ENCODE assay signal across 32 cellular contexts in genomic region chr11:93143186-93143585, GRCh38. TPM values are rescaled to one million over a fixed set of nuclear protein-coding genes. Genes with fewer than 3 reads are reported as not detected.
A peak's percentile ranks its signal among the peaks of the same experiment; 100 is the strongest.
DNase-seq lines count a peak whose midpoint lies in the region; ATAC-seq and TF ChIP-seq lines count a peak whose summit lies in the region.
"Had no signal": no experiment of that assay in that cellular context is flagged by ENCODE, and none has a peak within 500 bp of the region (broad histone marks: within the 10 kb centered on the region; RNA-seq: fewer than 3 reads in every experiment).

No MANE protein-coding gene starts in this region.

- no peak overlapping the region for H3K4me3 Mint-ChIP-seq in H9
- H3K4me3 Mint-ChIP-seq: activated CD4-positive, alpha-beta T cell treated with anti-CD3 and anti-CD28 coated beads, Interleukin-2, amount 10 ng/mL, durations not matched to agents 7 days and 5 days; activated T-helper 1 cell treated with anti-CD3 and anti-CD28 coated beads, Interleukin-12 subunit alpha, Interleukin-12 subunit beta, Interleukin-2, Interleukin-4 antibody, amounts not matched to agents 30 ng/mL and 10 ng/mL and 1 ng/mL, durations not matched to agents 14 hours and 24 hours and 36 hours; mesothelial cell of epicardium; naive B cell had no signal

- H2BK5ac ChIP-seq in H9 (ENCODE audit: insufficient read length, low read length): no peak overlapping the region

- H2AK5ac ChIP-seq in H9 (ENCODE audit: insufficient read length, low read length): no peak overlapping the region

- no peaks in the 10 kb centered on the region for H3K4me1 Mint-ChIP-seq in H9
- H3K4me1 Mint-ChIP-seq: naive B cell had no signal

- no peak overlapping the region for H4K8ac ChIP-seq in H9 (replicated peaks; ENCODE audit: insufficient read length, low read depth, low read length)

- TF ChIP-seq CTCF in fibroblast of the aortic adventitia (IDR thresholded peaks at IDR 0.05; ENCODE audit: insufficient read depth, low read length) (no peak), H9 (conservative IDR thresholded peaks at IDR 0.05) (no peak)

- H4K20me1 ChIP-seq in H9 (ENCODE audit: control insufficient read depth, insufficient read depth, insufficient read length): no peaks in the 10 kb centered on the region

- H3K23ac ChIP-seq in H9 (ENCODE audit: insufficient read length, low read depth, low read length): no peak overlapping the region

- H2BK12ac ChIP-seq in H9 (ENCODE audit: insufficient read length, low read depth, low read length): no peak overlapping the region

- no peaks in the 10 kb centered on the region for H3K79me2 ChIP-seq in H9 (ENCODE audit: insufficient read depth, low read length)

- DNase-seq in AG08395 (ENCODE audit: low spot score): peak; percentile 12
- peak; percentile 80 for DNase-seq in HCEC 1CT
- DNase-seq in amniotic epithelial cell (ENCODE audit: low read depth): peak; percentile 2
- peak; percentile 5 for DNase-seq in fibroblast of the aortic adventitia (ENCODE audit: low read depth)
- no peak for DNase-seq in stimulated activated naive CD4-positive, alpha-beta T cell (lab: John Stamatoyannopoulos, UW)
- DNase-seq in H9: no peak
- no peak for DNase-seq in UCSD-AML1 (lab: John Stamatoyannopoulos, UW; ENCODE audit: unreplicated experiment)
- DNase-seq: activated CD4-positive, alpha-beta T cell treated with anti-CD3 and anti-CD28 coated beads, Interleukin-2, amount 10 ng/mL, durations not matched to agents 7 days and 5 days; activated naive CD4-positive, alpha-beta T cell treated with anti-CD3 and anti-CD28 coated beads, Interleukin-2, amount 50 U/mL, for 16 hours; BE2C; dermis blood vessel endothelial cell; DMS153; GDM1; glutamatergic neuron; left ventricle myocardium superior; naive B cell; NCI-H1092; NCI-H1930; NCI-H526; occipital lobe; Peyer's patch; SW 1271; T1000; tibial artery had no signal

- no peaks in the 10 kb centered on the region for H3K4me1 ChIP-seq in H9 (ENCODE audit: insufficient read depth, low read length)
- H3K4me1 ChIP-seq: BE2C, Peyer's patch, tibial artery had no signal

- H3K9me3 ChIP-seq in H9 (ENCODE audit: control insufficient read depth, low read depth, low read length): no peaks in the 10 kb centered on the region
- H3K9me3 ChIP-seq: BE2C, esophagus muscularis mucosa, Peyer's patch, tibial artery had no signal

- H3K4ac ChIP-seq in H9 (ENCODE audit: low read depth, low read length): no peak overlapping the region

- H3K4me3 ChIP-seq in fibroblast of the aortic adventitia (ENCODE audit: low read depth, low read length): no peak overlapping the region
- H3K4me3 ChIP-seq: esophagus muscularis mucosa, Peyer's patch, skin epidermis, tibial artery had no signal

- no peak overlapping the region for H3K4me2 ChIP-seq in H9 (ENCODE audit: insufficient read depth, insufficient read length, low read length)

- no peak overlapping the region for H3T11ph ChIP-seq in H9 (ENCODE audit: low read length)

- H2AFZ ChIP-seq in H9 (ENCODE audit: low read length): no peak overlapping the region

- no peaks in the 10 kb centered on the region for H3K79me1 ChIP-seq in H9 (ENCODE audit: insufficient read depth, low read depth, low read length, poor library complexity, severe bottlenecking)

- peaks cover 0 to 2% of the 10 kb centered on the region in 2 experiments; a peak in 2 of 5 replicates for H3K9me3 Mint-ChIP-seq in H9
- H3K9me3 Mint-ChIP-seq: activated CD4-positive, alpha-beta T cell treated with anti-CD3 and anti-CD28 coated beads, Interleukin-2, amount 10 ng/mL, durations not matched to agents 7 days and 5 days; activated T-helper 1 cell treated with anti-CD3 and anti-CD28 coated beads, Interleukin-12 subunit alpha, Interleukin-12 subunit beta, Interleukin-2, Interleukin-4 antibody, amounts not matched to agents 30 ng/mL and 10 ng/mL and 1 ng/mL, durations not matched to agents 14 hours and 24 hours and 36 hours; mesothelial cell of epicardium had no signal

- no peak overlapping the region for H2BK120ac ChIP-seq in H9 (ENCODE audit: low read depth, low read length, poor library complexity, severe bottlenecking)

- H3K9ac ChIP-seq in H9 (ENCODE audit: extremely low read depth, insufficient read length, low read length): no peak overlapping the region

- no peak overlapping the region for H4K5ac ChIP-seq in H9 (ENCODE audit: insufficient read length, low read depth, low read length)

- no peak overlapping the region for H2BK15ac ChIP-seq in H9 (ENCODE audit: low read depth, low read length)

- no peak overlapping the region for H3K27ac ChIP-seq in H9 (ENCODE audit: insufficient read length, low read depth, low read length)
- H3K27ac ChIP-seq: esophagus muscularis mucosa, HL-60, Peyer's patch, skin epidermis, tibial artery had no signal

- H3K27ac Mint-ChIP-seq in H9: no peak overlapping the region
- H3K27ac Mint-ChIP-seq: activated CD4-positive, alpha-beta T cell treated with anti-CD3 and anti-CD28 coated beads, Interleukin-2, amount 10 ng/mL, durations not matched to agents 7 days and 5 days; activated T-helper 1 cell treated with anti-CD3 and anti-CD28 coated beads, Interleukin-12 subunit alpha, Interleukin-12 subunit beta, Interleukin-2, Interleukin-4 antibody, amounts not matched to agents 30 ng/mL and 10 ng/mL and 1 ng/mL, durations not matched to agents 14 hours and 24 hours and 36 hours; mesothelial cell of epicardium; naive B cell had no signal

- H3K36me3 Mint-ChIP-seq in H9 (ENCODE audit: insufficient read depth in 1 of 3, low read depth in 3 of 3): peaks cover 0 to 3% (median 2%) of the 10 kb centered on the region in 3 experiments; a peak in 3 of 7 replicates

- H3K56ac ChIP-seq in H9 (ENCODE audit: insufficient read length, low read depth, low read length): no peak overlapping the region

- no peak overlapping the region for H3K18ac ChIP-seq in H9 (ENCODE audit: insufficient read length, low read depth, low read length)

- no peak for ATAC-seq in HG03520 (IDR thresholded peaks at IDR 0.05; ENCODE audit: unreplicated experiment)
- ATAC-seq: HCT116, HepG2, left ventricle myocardium superior had no signal

- no peak overlapping the region for H4K91ac ChIP-seq in H9 (ENCODE audit: insufficient read length, low read depth, low read length)

- no peak overlapping the region for H2BK20ac ChIP-seq in H9 (ENCODE audit: low read depth, low read length, poor library complexity, severe bottlenecking)

- H3K23me2 ChIP-seq in H9 (ENCODE audit: insufficient read length, low read depth, low read length, poor library complexity, severe bottlenecking): no peaks in the 10 kb centered on the region

- no peaks in the 10 kb centered on the region for H3K27me3 ChIP-seq in H9 (ENCODE audit: insufficient read depth, low read length)
- H3K27me3 ChIP-seq: BE2C, esophagus muscularis mucosa, Peyer's patch, tibial artery had no signal

- no peak overlapping the region for H3K14ac ChIP-seq in H9 (ENCODE audit: insufficient read depth, low read length)

- H3K27me3 Mint-ChIP-seq in H9 (ENCODE audit: low read depth): no peaks in the 10 kb centered on the region
- H3K27me3 Mint-ChIP-seq: activated CD4-positive, alpha-beta T cell treated with anti-CD3 and anti-CD28 coated beads, Interleukin-2, amount 10 ng/mL, durations not matched to agents 7 days and 5 days; naive B cell had no signal

RNA-seq across cellular contexts. Expression of gene SLC36A4, which starts 54.6 kb away (rescaled TPM):
- total RNA-seq in fibroblast of the aortic adventitia (ENCODE audit: low replicate concordance) (7.1 and 24.8 TPM in 2 replicates), H9 (2021) (30.0 and 33.3 TPM in 2 replicates)

Comparison
In these comparisons a context has a peak if more than half of its experiments do, and no peak if none do; other contexts are left out.
1. DNase-seq: peak in AG08395 (single experiment), HCEC 1CT (single experiment), amniotic epithelial cell (single experiment) and fibroblast of the aortic adventitia (single experiment); none in stimulated activated naive CD4-positive, alpha-beta T cell (0 of 6), H9 (single experiment) and UCSD-AML1 (single experiment).